ENCODE assay signal across 8 cellular contexts in genomic region chr13:20772401-20773131, GRCh38. TPM values are rescaled to one million over a fixed set of nuclear protein-coding genes. Genes with fewer than 3 reads are reported as not detected.
DNase-seq lines count a peak whose midpoint lies in the region; ATAC-seq and TF ChIP-seq lines count a peak whose summit lies in the region.

No MANE protein-coding gene starts in this region.

- peak overlapping the region; percentile 97 for H3K27ac Mint-ChIP-seq in HFFc6
- peak overlapping the region; percentile 98 for H3K27ac Mint-ChIP-seq in T-helper 17 cell

- H3K9ac ChIP-seq in smooth muscle cell (ENCODE audit: low read depth) = peak overlapping the region; percentile 68

- H3K9me3 ChIP-seq in T-helper 17 cell (ENCODE audit: control insufficient read depth, low read length, poor library complexity, severe bottlenecking) (no peaks in the 10 kb centered on the region), smooth muscle cell (replicated peaks; ENCODE audit: low read depth) (no peaks in the 10 kb centered on the region)

- H3K27me3 ChIP-seq in smooth muscle cell (ENCODE audit: low read depth) = no peaks in the 10 kb centered on the region

- H2AFZ ChIP-seq in smooth muscle cell (ENCODE audit: low read depth) = peak overlapping the region; percentile 41

- H3K4me3 Mint-ChIP-seq in HFFc6 (peak overlapping the region; percentile 93), T-helper 17 cell (peak overlapping the region; percentile 95)

- peaks cover 6% of the 10 kb centered on the region for H3K4me1 ChIP-seq in smooth muscle cell (ENCODE audit: low read depth)

- H3F3A ChIP-seq in smooth muscle cell (ENCODE audit: low read depth) = no peaks in the 10 kb centered on the region

- H3K27me3 Mint-ChIP-seq in HFFc6 (ENCODE audit: insufficient read depth) = peaks cover 4% of the 10 kb centered on the region
- H3K27me3 Mint-ChIP-seq in T-helper 17 cell = no peaks in the 10 kb centered on the region

- WGBS in smooth muscle cell (ENCODE audit: low lambda C conversion rate) = 83% methylated on average over 10 of the region's 10 CpGs

- H3K36me3 Mint-ChIP-seq in HFFc6 (ENCODE audit: low read depth) (peaks cover 37% of the 10 kb centered on the region), T-helper 17 cell (ENCODE audit: low read depth) (peaks cover 3% of the 10 kb centered on the region)

- H3K27ac ChIP-seq in smooth muscle cell (ENCODE audit: low read depth) = peak overlapping the region; percentile 67

- H3K4me3 ChIP-seq in fibroblast of villous mesenchyme (ENCODE audit: low read depth, low read length) (peak overlapping the region; percentile 75), smooth muscle cell (peak overlapping the region; percentile 54)

- peaks cover 12% of the 10 kb centered on the region; the same call in 1 of the 2 replicates for H3K9me3 Mint-ChIP-seq in HFFc6

- H3K36me3 ChIP-seq in smooth muscle cell (ENCODE audit: low read depth) = peaks cover 5% of the 10 kb centered on the region

- no peak for TF ChIP-seq CTCF in HFFc6 (IDR thresholded peaks at IDR 0.05)
- TF ChIP-seq CTCF in fibroblast of villous mesenchyme (IDR thresholded peaks at IDR 0.05; ENCODE audit: insufficient read depth, low read depth, low read length) = no peak
- no peak for TF ChIP-seq CTCF in smooth muscle cell (IDR thresholded peaks at IDR 0.05; ENCODE audit: borderline replicate concordance, insufficient read depth, poor library complexity, severe bottlenecking)

- peaks cover 5% of the 10 kb centered on the region for H3K79me2 ChIP-seq in smooth muscle cell (ENCODE audit: low read depth)

- H4K20me1 ChIP-seq in smooth muscle cell (ENCODE audit: low read depth) = no peaks in the 10 kb centered on the region

- ATAC-seq in T-helper 17 cell = no peak
- no peak for ATAC-seq in GM18519 (IDR thresholded peaks at IDR 0.05; ENCODE audit: low FRiP score, unreplicated experiment)
- ATAC-seq in HG02840 (IDR thresholded peaks at IDR 0.05; ENCODE audit: low FRiP score, unreplicated experiment) = no peak

- DNase-seq in HFFc6 (no peak), T-helper 17 cell (no peak), fibroblast of villous mesenchyme (ENCODE audit: low read depth) (peak; percentile 64), smooth muscle cell (lab: John Stamatoyannopoulos, UW; ENCODE audit: unreplicated experiment) (no peak), COR-L47 (lab: John Stamatoyannopoulos, UW) (no peak)
- no peak for DNase-seq in stimulated activated CD4-positive, alpha-beta T cell treated with anti-CD3 and anti-CD28 coated beads, Interleukin-4, amount 100 ng/mL, for 4 hours

- H3K4me2 ChIP-seq in smooth muscle cell = peak overlapping the region; percentile 87

- H3K4me1 Mint-ChIP-seq in HFFc6 (ENCODE audit: low read depth) (peaks cover 32% of the 10 kb centered on the region), T-helper 17 cell (peaks cover 15% of the 10 kb centered on the region)

RNA-seq across cellular contexts. Expression of gene EEF1AKMT1, which starts 1.2 kb away (rescaled TPM):
- 10 to 100 TPM; 10.7 to 17.1 (median 13.0) TPM for total RNA-seq in HFFc6 (2021; fragmentation: NEBNext Ultra II Directional; extraction: Animal tissue kit (Norgen Biotek cat#: 25700))
- 1 to 10 TPM; 3.8 TPM for total RNA-seq in T-helper 17 cell
- 10.6 and 16.4 TPM in 2 replicates for total RNA-seq in fibroblast of villous mesenchyme
- 7.4 and 17.3 TPM in 2 replicates for total RNA-seq in smooth muscle cell
- polyA plus RNA-seq in smooth muscle cell = 14.6 and 15.0 TPM in 2 replicates
